Comparison of ENCODE assay signal across 18 cellular contexts in genomic region chr3:97720417-97720816, GRCh38. TPM values are rescaled to one million over a fixed set of nuclear protein-coding genes. Genes with fewer than 3 reads are reported as not detected.
DNase-seq lines count a peak whose midpoint lies in the region.
"Had no signal": no experiment of that assay in that cellular context is flagged by ENCODE, and none has a peak within 500 bp of the region (broad histone marks: within the 10 kb centered on the region; RNA-seq: fewer than 3 reads in every experiment).

No MANE protein-coding gene starts in this region.

- DNase-seq in DMS153 (lab: John Stamatoyannopoulos, UW) (peak; percentile 36), NCI-H1092 (lab: John Stamatoyannopoulos, UW) (peak; percentile 10), NCI-H69 (lab: John Stamatoyannopoulos, UW) (peak; percentile 95), foreskin melanocyte (peak; percentile 2), T1000 (lab: John Stamatoyannopoulos, UW) (no peak), cardiac septum (ENCODE audit: low spot score) (no peak)
- DNase-seq in central memory CD4-positive, alpha-beta T cell = no peak
- DNase-seq: activated CD4-positive, alpha-beta T cell treated with anti-CD3 and anti-CD28 coated beads, Interleukin-2, amount 50 U/mL, for 1 hour; activated gamma-delta T cell; anterior cingulate cortex; effector memory CD8-positive, alpha-beta T cell; HFFc6; islet precursor cell; Karpas-422; naive thymus-derived CD4-positive, alpha-beta T cell; stimulated activated CD4-positive, alpha-beta T cell treated with anti-CD3 and anti-CD28 coated beads, Interleukin-1b, Interleukin-23, amount 100 ng/mL, for 48 hours; T-cell; upper lobe of left lung had no signal

- intact Hi-C loops in cardiac septum (cut with DNase I) = loop anchor here (5.0 kb wide), 1 partner anchor 858 kb away; no protein-coding TSS in a partner anchor

RNA-seq across cellular contexts. Expression of gene ARL6, which starts 44.1 kb away (rescaled TPM):
- total RNA-seq in cardiac septum = 3.5 TPM

Comparison
In these comparisons a context has a peak if more than half of its experiments do, and no peak if none do; other contexts are left out.
1. DNase-seq: peak in DMS153 (single experiment), NCI-H1092 (single experiment), NCI-H69 (single experiment) and foreskin melanocyte (single experiment); none in central memory CD4-positive, alpha-beta T cell (single experiment), T1000 (single experiment) and cardiac septum (single experiment).